In genomic region chr17:55037828-55038227, GRCh38 we compare ENCODE assay signal across 13 cellular contexts.
DNase-seq lines count a peak whose midpoint lies in the region; ATAC-seq and TF ChIP-seq lines count a peak whose summit lies in the region.
"Had no signal": no experiment of that assay in that cellular context is flagged by ENCODE, and none has a peak within 500 bp of the region (broad histone marks: within the 10 kb centered on the region; RNA-seq: fewer than 3 reads in every experiment).

No MANE protein-coding gene starts in this region.

- no peaks in the 10 kb centered on the region; a peak in 1 of 4 replicates for H3K4me1 ChIP-seq in SK-N-SH (ENCODE audit: control insufficient read depth in 1 of 2, insufficient read depth in 2 of 2, low read depth in 1 of 2, low read length in 1 of 2)
- no peaks in the 10 kb centered on the region for H3K4me1 ChIP-seq in mesendoderm (ENCODE audit: control insufficient read depth, low read depth, low read length)

- POLR2A ChIA-PET in SK-N-SH (lab: Yijun Ruan, JAX) = no interaction called here

- DNase-seq in SK-N-SH = no peak
- DNase-seq in mesendoderm = peak; percentile 26
- DNase-seq in HPDE6-E6E7 (ENCODE audit: extremely low spot score) = no peak
- DNase-seq in GOT3 (lab: John Stamatoyannopoulos, UW) = no peak
- DNase-seq in NCI-H128 (lab: John Stamatoyannopoulos, UW; ENCODE audit: unreplicated experiment) = no peak
- DNase-seq: activated gamma-delta T cell, IMR-90, NCI-H446 treated with DMSO at 0.1 percent for 48 hours had no signal

- H3K18ac ChIP-seq in mesendoderm (ENCODE audit: low read length) = no peak overlapping the region

- no peaks in the 10 kb centered on the region for H4K20me1 ChIP-seq in SK-N-SH (ENCODE audit: insufficient read depth)

- H3K79me2 ChIP-seq in SK-N-SH (ENCODE audit: insufficient read depth) (no peaks in the 10 kb centered on the region), mesendoderm (ENCODE audit: control insufficient read depth, insufficient read depth, low read length) (no peaks in the 10 kb centered on the region)

- H3K9me2 ChIP-seq in SK-N-SH = 0 out of 2 replicates have a peak, but pooled peaks cover 3% of the 10 kb centered on the region

- H3K79me1 ChIP-seq in mesendoderm (ENCODE audit: low read length) = no peaks in the 10 kb centered on the region

- H3K56ac ChIP-seq in mesendoderm (ENCODE audit: low read length) = no peak overlapping the region

- 0% methylated on average over 1 of the region's 1 CpG for WGBS in SK-N-SH (ENCODE audit: low lambda C conversion rate)
- WGBS in mesendoderm (ENCODE audit: extremely low coverage, insufficient coverage, low lambda C conversion rate) = no CpG with 5 or more reads among the region's 1 CpG

- H3K27ac ChIP-seq in SK-N-SH (ENCODE audit: low read depth in 2 of 2, low read length in 1 of 2) = no peak overlapping the region
- no peak overlapping the region for H3K27ac ChIP-seq in mesendoderm (ENCODE audit: low read depth, low read length)
- H3K27ac ChIP-seq: 22Rv1, neutrophil had no signal

- ATAC-seq in SK-N-SH treated with all-trans-retinoic acid at 6 μM for 48 hours = peak; percentile 53; the same call in 1 of the 3 replicates
- peak; percentile 98 for ATAC-seq in GM21529 (IDR thresholded peaks at IDR 0.05; ENCODE audit: unreplicated experiment)
- ATAC-seq in HG03280 (IDR thresholded peaks at IDR 0.05; ENCODE audit: unreplicated experiment) = peak; percentile 98

- H3K36me3 ChIP-seq in SK-N-SH (replicated peaks in 1 of 2; ENCODE audit: control insufficient read depth in 1 of 2, insufficient read depth in 2 of 2, low read length in 1 of 2) = peaks cover 7 to 17% of the 10 kb centered on the region in 2 experiments
- no peaks in the 10 kb centered on the region for H3K36me3 ChIP-seq in mesendoderm (ENCODE audit: control insufficient read depth, insufficient read depth, low read length)
- H3K36me3 ChIP-seq: neutrophil had no signal

- no peak overlapping the region for H3K23ac ChIP-seq in mesendoderm (ENCODE audit: low read length)

- no peak overlapping the region for H3K4me2 ChIP-seq in SK-N-SH
- no peak overlapping the region for H3K4me2 ChIP-seq in mesendoderm (ENCODE audit: low read length)

- no peak overlapping the region for H2BK120ac ChIP-seq in mesendoderm (ENCODE audit: low read depth, low read length)

- H4K8ac ChIP-seq in mesendoderm (ENCODE audit: low read depth, low read length) = no peak overlapping the region

- no peak overlapping the region for H2AK5ac ChIP-seq in mesendoderm (ENCODE audit: low read length)

- no peaks in the 10 kb centered on the region for H3F3A ChIP-seq in SK-N-SH (replicated peaks; ENCODE audit: insufficient read depth)

- H2BK5ac ChIP-seq in mesendoderm (ENCODE audit: low read length) = no peak overlapping the region

- no peak for TF ChIP-seq RAD21 in SK-N-SH (IDR thresholded peaks at IDR 0.05; ENCODE audit: low read length)

- H3K4me3 ChIP-seq in SK-N-SH (ENCODE audit: low read depth in 2 of 2, low read length in 1 of 2) (no peak overlapping the region), mesendoderm (ENCODE audit: low read length) (no peak overlapping the region)

- H2BK15ac ChIP-seq in mesendoderm (replicated peaks; ENCODE audit: low read depth) = no peak overlapping the region

- CTCF ChIA-PET in SK-N-SH (lab: Yijun Ruan, JAX) = no interaction called here

- H3K27me3 ChIP-seq in SK-N-SH (ENCODE audit: insufficient read depth) (no peaks in the 10 kb centered on the region), mesendoderm (ENCODE audit: insufficient read depth, low read length, poor library complexity) (no peaks in the 10 kb centered on the region)
- H3K27me3 ChIP-seq: neutrophil had no signal

- H3K9me3 ChIP-seq in SK-N-SH = no peaks in the 10 kb centered on the region
- H3K9me3 ChIP-seq: neutrophil had no signal

- no peak for TF ChIP-seq CTCF in SK-N-SH (IDR thresholded peaks at IDR 0.05)

- no peak for TF ChIP-seq EP300 in SK-N-SH (IDR thresholded peaks at IDR 0.05; ENCODE audit: borderline replicate concordance in 1 of 2, low read depth in 1 of 2, low read length in 1 of 2)

- H2AFZ ChIP-seq in SK-N-SH (ENCODE audit: low read depth) = no peak overlapping the region

- H3K9ac ChIP-seq in SK-N-SH (no peak overlapping the region), mesendoderm (ENCODE audit: low read length) (no peak overlapping the region)

- no peak overlapping the region for H3K4ac ChIP-seq in mesendoderm (ENCODE audit: low read depth, low read length)

- no peak overlapping the region for H4K5ac ChIP-seq in mesendoderm (ENCODE audit: low read length)

TF ChIP-seq in SK-N-SH treated with all-trans-retinoic acid at 6 μM for 48 hours, 23 proteins besides CTCF, POLR2A, EP300 and RAD21:
- TF ChIP-seq, protein P1, sequence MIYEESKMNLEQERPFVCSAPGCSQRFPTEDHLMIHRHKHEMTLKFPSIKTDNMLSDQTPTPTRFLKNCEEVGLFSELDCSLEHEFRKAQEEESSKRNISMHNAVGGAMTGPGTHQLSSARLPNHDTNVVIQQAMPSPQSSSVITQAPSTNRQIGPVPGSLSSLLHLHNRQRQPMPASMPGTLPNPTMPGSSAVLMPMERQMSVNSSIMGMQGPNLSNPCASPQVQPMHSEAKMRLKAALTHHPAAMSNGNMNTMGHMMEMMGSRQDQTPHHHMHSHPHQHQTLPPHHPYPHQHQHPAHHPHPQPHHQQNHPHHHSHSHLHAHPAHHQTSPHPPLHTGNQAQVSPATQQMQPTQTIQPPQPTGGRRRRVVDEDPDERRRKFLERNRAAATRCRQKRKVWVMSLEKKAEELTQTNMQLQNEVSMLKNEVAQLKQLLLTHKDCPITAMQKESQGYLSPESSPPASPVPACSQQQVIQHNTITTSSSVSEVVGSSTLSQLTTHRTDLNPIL (CRISPR knock-in tag; IDR thresholded peaks at IDR 0.05; ENCODE audit: low read depth) = no peak
- TF ChIP-seq OSR1 (CRISPR knock-in tag; IDR thresholded peaks at IDR 0.05) (no peak), BACH2 (CRISPR knock-in tag; IDR thresholded peaks at IDR 0.05; ENCODE audit: borderline replicate concordance) (no peak), ZFP30 (CRISPR knock-in tag; IDR thresholded peaks at IDR 0.05) (no peak)

TF ChIP-seq in SK-N-SH, 30 proteins besides CTCF, POLR2A, EP300 and RAD21:
- TF ChIP-seq MXI1 (IDR thresholded peaks at IDR 0.05; ENCODE audit: low read depth, low read length) = no peak
